In genomic region chr1:26233903-26234643, GRCh38 we compare ENCODE assay signal across 8 cellular contexts. TPM values are rescaled to one million over a fixed set of nuclear protein-coding genes. Genes with fewer than 3 reads are reported as not detected.
DNase-seq lines count a peak whose midpoint lies in the region; ATAC-seq and TF ChIP-seq lines count a peak whose summit lies in the region.

Gene CEP85, plus strand, starts transcription at chr1:26234200. Its CDS starts 5,584 bp downstream, at chr1:26239784.

- no peaks in the 10 kb centered on the region for H3K27me3 ChIP-seq in heart right ventricle
- H3K27me3 ChIP-seq in upper lobe of right lung: no peaks in the 10 kb centered on the region

- DNase-seq in NCI-H1694 (lab: John Stamatoyannopoulos, UW) (peak; percentile 94), amniotic stem cell (lab: John Stamatoyannopoulos, UW) (peak; percentile 98), heart right ventricle (peak; percentile 97 to 99), posterior cingulate gyrus (peak; percentile 96 to 100 (median 99)), upper lobe of right lung (peak; percentile 99)

- no peaks in the 10 kb centered on the region for H3K9me3 ChIP-seq in heart right ventricle
- H3K9me3 ChIP-seq in upper lobe of right lung: no peaks in the 10 kb centered on the region

- peaks cover 2% of the 10 kb centered on the region for H3K36me3 Mint-ChIP-seq in T-helper 1 cell treated with Interleukin-12 subunit alpha and Interleukin-12 subunit beta and Interleukin-4 antibody, amounts not matched to agents 30 μg/mL and 1 μg/mL, for 36 hours (ENCODE audit: low read depth)

- peak; percentile 94 for TF ChIP-seq POLR2A in GM15510 (IDR thresholded peaks at IDR 0.05; ENCODE audit: borderline replicate concordance, extremely low read depth, insufficient read length)

- intact Hi-C loops in heart right ventricle (cut with DNase I) (loop anchor here in 8 of 10 donors (1.0 to 10.0 kb wide), 9 partner anchors 59 to 199 kb away; partner anchors contain the start of genes C1orf232 (in 6 of the 8), ZNF593 (in 6 of the 8), CNKSR1 (in 1 of the 8) and PDIK1L (in 1 of the 8)), posterior cingulate gyrus (cut with DNase I) (loop anchor here (5.0 kb wide), 3 partner anchors 43 to 122 kb away; partner anchors contain the start of genes C1orf232, PDIK1L and ZNF593), upper lobe of right lung (cut with DNase I) (no loop called here)

- H3K27me3 Mint-ChIP-seq in T-helper 1 cell treated with Interleukin-12 subunit alpha and Interleukin-12 subunit beta and Interleukin-4 antibody, amounts not matched to agents 30 μg/mL and 1 μg/mL, for 36 hours (ENCODE audit: low read depth): peaks cover 9% of the 10 kb centered on the region

- peak; percentile 69 to 95 (median 85) for TF ChIP-seq CTCF in heart right ventricle (IDR thresholded peaks at IDR 0.05)
- peak; percentile 75 for TF ChIP-seq CTCF in upper lobe of right lung (IDR thresholded peaks at IDR 0.05)

- 0 to 1% methylated on average over 70 to 73 of the region's 73 CpGs for WGBS in heart right ventricle, 2 donors

- H3K4me3 ChIP-seq in heart right ventricle (peak within 1 kb of the TSS; percentile 62 to 93 (median 72)), upper lobe of right lung (peak within 1 kb of the TSS; percentile 76)

- H3K27ac ChIP-seq in heart right ventricle (peak within 1 kb of the TSS; percentile 69 to 94 (median 89)), upper lobe of right lung (peak within 1 kb of the TSS; percentile 81)

- H3K4me3 Mint-ChIP-seq in T-helper 1 cell treated with Interleukin-12 subunit alpha and Interleukin-12 subunit beta and Interleukin-4 antibody, amounts not matched to agents 30 μg/mL and 1 μg/mL, for 36 hours: peak within 1 kb of the TSS; percentile 93

- peaks cover 30% of the 10 kb centered on the region for H3K4me1 Mint-ChIP-seq in T-helper 1 cell treated with Interleukin-12 subunit alpha and Interleukin-12 subunit beta and Interleukin-4 antibody, amounts not matched to agents 30 μg/mL and 1 μg/mL, for 36 hours (ENCODE audit: low read depth)

- H3K4me1 ChIP-seq in heart right ventricle: peaks cover 0 to 42% (median 14%) of the 10 kb centered on the region in 9 donors
- peaks cover 8% of the 10 kb centered on the region for H3K4me1 ChIP-seq in upper lobe of right lung

- H3K27ac Mint-ChIP-seq in T-helper 1 cell treated with Interleukin-12 subunit alpha and Interleukin-12 subunit beta and Interleukin-4 antibody, amounts not matched to agents 30 μg/mL and 1 μg/mL, for 36 hours: peak within 1 kb of the TSS; percentile 90

- ATAC-seq in HG02885 (IDR thresholded peaks at IDR 0.05; ENCODE audit: poor library complexity, unreplicated experiment) (peak; percentile 90), heart right ventricle (peak; percentile 99 to 100 (median 99)), upper lobe of right lung (peak; percentile 99)

- H3K36me3 ChIP-seq in heart right ventricle (no peaks in the 10 kb centered on the region), upper lobe of right lung (no peaks in the 10 kb centered on the region)

- no peaks in the 10 kb centered on the region for H3K9me3 Mint-ChIP-seq in T-helper 1 cell treated with Interleukin-12 subunit alpha and Interleukin-12 subunit beta and Interleukin-4 antibody, amounts not matched to agents 30 μg/mL and 1 μg/mL, for 36 hours

RNA-seq across cellular contexts. Expression of gene CEP85, which starts in this region (rescaled TPM):
- total RNA-seq in heart right ventricle (10 to 100 TPM; 29.9 to 74.5 (median 53.8) TPM), upper lobe of right lung (10.3 TPM)
- 10 to 100 TPM in 1 of 2 donors, 1 to 10 TPM in 1; 7.0 to 30.9 TPM for polyA plus RNA-seq in heart right ventricle

Comparison
In these comparisons a context has a peak if more than half of its experiments do, and no peak if none do; other contexts are left out.
1. Peak in every context shown above with its lines: DNase-seq, ATAC-seq, H3K4me3 ChIP-seq and H3K27ac ChIP-seq.